ENCODE assay signal across 8 cellular contexts in the genomic region with DNA sequence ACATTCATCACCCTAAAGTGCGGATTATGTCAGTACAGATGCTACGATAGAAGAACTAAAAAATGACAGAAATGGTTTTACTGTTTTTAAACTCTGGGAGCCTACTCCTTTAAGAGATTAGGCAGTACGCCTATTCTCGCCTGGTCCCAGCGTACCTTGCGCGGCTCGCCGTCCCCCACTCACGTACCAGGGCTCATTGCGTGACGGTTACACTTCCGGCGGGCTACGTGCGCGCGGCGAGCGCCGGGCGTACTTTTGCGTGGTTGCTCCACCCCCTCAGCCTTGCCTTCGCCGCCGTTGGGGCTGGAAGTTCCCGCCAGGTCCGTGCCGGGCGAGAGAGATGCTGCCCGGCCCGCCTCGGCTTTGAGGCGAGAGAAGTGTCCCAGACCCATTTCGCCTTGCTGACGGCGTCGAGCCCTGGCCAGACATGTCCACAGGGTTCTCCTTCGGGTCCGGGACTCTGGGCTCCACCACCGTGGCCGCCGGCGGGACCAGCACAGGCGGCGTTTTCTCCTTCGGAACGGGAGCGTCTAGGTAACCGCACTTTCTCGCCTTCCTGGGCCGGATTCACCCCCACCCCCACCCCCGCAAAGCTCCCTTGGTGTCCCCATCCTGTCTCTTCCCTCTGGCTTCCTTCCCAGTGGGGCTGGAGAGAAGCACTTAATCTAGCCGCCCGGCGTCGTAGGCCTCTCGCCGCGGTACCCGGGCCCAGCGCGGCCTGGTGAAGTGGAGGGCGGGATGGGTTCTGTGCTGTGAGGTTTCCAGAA. TPM values are rescaled to one million over a fixed set of nuclear protein-coding genes. Genes with fewer than 3 reads are reported as not detected.
DNase-seq lines count a peak whose midpoint lies in the region; ATAC-seq lines count a peak whose summit lies in the region.

A gene with protein sequence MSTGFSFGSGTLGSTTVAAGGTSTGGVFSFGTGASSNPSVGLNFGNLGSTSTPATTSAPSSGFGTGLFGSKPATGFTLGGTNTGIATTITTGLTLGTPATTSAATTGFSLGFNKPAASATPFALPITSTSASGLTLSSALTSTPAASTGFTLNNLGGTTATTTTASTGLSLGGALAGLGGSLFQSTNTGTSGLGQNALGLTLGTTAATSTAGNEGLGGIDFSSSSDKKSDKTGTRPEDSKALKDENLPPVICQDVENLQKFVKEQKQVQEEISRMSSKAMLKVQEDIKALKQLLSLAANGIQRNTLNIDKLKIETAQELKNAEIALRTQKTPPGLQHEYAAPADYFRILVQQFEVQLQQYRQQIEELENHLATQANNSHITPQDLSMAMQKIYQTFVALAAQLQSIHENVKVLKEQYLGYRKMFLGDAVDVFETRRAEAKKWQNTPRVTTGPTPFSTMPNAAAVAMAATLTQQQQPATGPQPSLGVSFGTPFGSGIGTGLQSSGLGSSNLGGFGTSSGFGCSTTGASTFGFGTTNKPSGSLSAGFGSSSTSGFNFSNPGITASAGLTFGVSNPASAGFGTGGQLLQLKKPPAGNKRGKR (plus strand): TSS at position 279 of the 767 bp plus-strand sequence. CDS start 149 bp downstream, at position 428.

- H3K4me1 Mint-ChIP-seq in IgD-negative memory B cell, result peaks cover 18 to 32% (median 26%) of the 10 kb centered on the region in 3 donors

- no peaks in the 10 kb centered on the region for H3K9me3 Mint-ChIP-seq in IgD-negative memory B cell

- H3K27me3 Mint-ChIP-seq in IgD-negative memory B cell, result peaks cover 6% of the 10 kb centered on the region

- peak; percentile 80 for DNase-seq in DMS 273 treated with DMSO at 0.1 percent for 48 hours (lab: John Stamatoyannopoulos, UW)
- peak; percentile 22 for DNase-seq in OCI-M2 (lab: John Stamatoyannopoulos, UW; ENCODE audit: unreplicated experiment)
- DNase-seq in activated T-cell treated with anti-CD3 and anti-CD28 coated beads for 4 hours, result peak; percentile 87
- peak; percentile 72 for DNase-seq in epidermal melanocyte (ENCODE audit: insufficient read length, low spot score)
- DNase-seq in middle frontal gyrus (ENCODE audit: extremely low spot score, low spot score), result peak; percentile 91
- DNase-seq in stimulated activated CD8-positive, alpha-beta memory T cell treated with anti-CD3 and anti-CD28 coated beads, Interleukin-2, amount 100 ng/mL, for 48 hours (ENCODE audit: low read depth in 2 of 2), result peak; percentile 87 to 90

- H3K36me3 Mint-ChIP-seq in IgD-negative memory B cell, result peaks cover 3% of the 10 kb centered on the region

- ATAC-seq in GM21529 (IDR thresholded peaks at IDR 0.05; ENCODE audit: unreplicated experiment), result peak; percentile 99

- peak within 1 kb of the TSS; percentile 90 to 98 (median 93) for H3K27ac Mint-ChIP-seq in IgD-negative memory B cell

- H3K4me3 Mint-ChIP-seq in IgD-negative memory B cell, result peak within 1 kb of the TSS; percentile 89 to 97 (median 92)

RNA-seq across cellular contexts. Expression of the gene that starts here (rescaled TPM):
- 15.7 TPM for polyA plus RNA-seq in IgD-negative memory B cell

Comparison
In these comparisons a context has a peak if more than half of its experiments do, and no peak if none do; other contexts are left out.
1. Peak in every context shown above with its lines: DNase-seq and ATAC-seq.
2. DNase-seq: peak in every context shown above with its lines; median percentile 91 in middle frontal gyrus; 88 in stimulated activated CD8-positive, alpha-beta memory T cell treated with anti-CD3 and anti-CD28 coated beads, Interleukin-2, amount 100 ng/mL, for 48 hours; 87 in activated T-cell treated with anti-CD3 and anti-CD28 coated beads for 4 hours; 80 in DMS 273 treated with DMSO at 0.1 percent for 48 hours; 72 in epidermal melanocyte; 22 in OCI-M2.